9 cellular contexts compared by ENCODE assay signal in genomic region chr4:141307241-141307689, GRCh38.
DNase-seq lines count a peak whose midpoint lies in the region; ATAC-seq and TF ChIP-seq lines count a peak whose summit lies in the region.
"Had no signal": no experiment of that assay in that cellular context is flagged by ENCODE, and none has a peak within 500 bp of the region (broad histone marks: within the 10 kb centered on the region; RNA-seq: fewer than 3 reads in every experiment).

No MANE protein-coding gene starts in this region.

- H3K27me3 Mint-ChIP-seq in GM23338 (ENCODE audit: insufficient read depth, low read depth, poor library complexity), result peaks cover 2% of the 10 kb centered on the region
- peaks cover 10% of the 10 kb centered on the region for H3K27me3 Mint-ChIP-seq in activated naive CD4-positive, alpha-beta T cell treated with anti-CD3 and anti-CD28 coated beads, Interleukin-2, amount 10 ng/mL, durations not matched to agents 7 days and 5 days

- H3K27me3 ChIP-seq in GM23338 (ENCODE audit: insufficient read depth) (no peaks in the 10 kb centered on the region), SK-N-SH (ENCODE audit: insufficient read depth) (no peaks in the 10 kb centered on the region)

- H3K4me3 Mint-ChIP-seq in GM23338, result no peak overlapping the region
- no peak overlapping the region for H3K4me3 Mint-ChIP-seq in activated naive CD4-positive, alpha-beta T cell treated with anti-CD3 and anti-CD28 coated beads, Interleukin-2, amount 10 ng/mL, durations not matched to agents 7 days and 5 days

- H3K9me3 Mint-ChIP-seq in GM23338, result no peaks in the 10 kb centered on the region
- no peaks in the 10 kb centered on the region for H3K9me3 Mint-ChIP-seq in activated naive CD4-positive, alpha-beta T cell treated with anti-CD3 and anti-CD28 coated beads, Interleukin-2, amount 10 ng/mL, durations not matched to agents 7 days and 5 days

- no peaks in the 10 kb centered on the region for H3K79me2 ChIP-seq in GM23338 (replicated peaks; ENCODE audit: insufficient read depth)
- no peaks in the 10 kb centered on the region for H3K79me2 ChIP-seq in SK-N-SH (ENCODE audit: insufficient read depth)

- ATAC-seq in GM23338 (peak; percentile 98), Right ventricle myocardium superior (ENCODE audit: poor library complexity) (peak; percentile 95)

- no peak overlapping the region for H3K27ac ChIP-seq in GM23338 (ENCODE audit: low read depth)
- H3K27ac ChIP-seq in SK-N-SH (ENCODE audit: low read depth in 2 of 2, low read length in 1 of 2), result no peak overlapping the region
- H3K27ac ChIP-seq: neutrophil had no signal

- no peaks in the 10 kb centered on the region for H3K4me1 ChIP-seq in GM23338 (ENCODE audit: insufficient read depth)
- peaks cover 0 to 3% of the 10 kb centered on the region in 2 experiments; a peak in 1 of 4 replicates for H3K4me1 ChIP-seq in SK-N-SH (ENCODE audit: control insufficient read depth in 1 of 2, insufficient read depth in 2 of 2, low read depth in 1 of 2, low read length in 1 of 2)

- H3K36me3 Mint-ChIP-seq in GM23338 (ENCODE audit: low read depth), result no peaks in the 10 kb centered on the region
- no peaks in the 10 kb centered on the region for H3K36me3 Mint-ChIP-seq in activated naive CD4-positive, alpha-beta T cell treated with anti-CD3 and anti-CD28 coated beads, Interleukin-2, amount 10 ng/mL, durations not matched to agents 7 days and 5 days

- DNase-seq in GM04504 (ENCODE audit: low read depth) (peak; percentile 44), GM23338 (ENCODE audit: low spot score) (peak; percentile 61), Kasumi-1 (lab: John Stamatoyannopoulos, UW) (peak; percentile 77 to 93), SK-N-SH (peak; percentile 63), Right ventricle myocardium superior (peak; percentile 49), renal cortical epithelial cell (ENCODE audit: low read depth) (peak; percentile 97), GF-D8 (lab: John Stamatoyannopoulos, UW) (no peak)
- DNase-seq in activated naive CD4-positive, alpha-beta T cell treated with anti-CD3 and anti-CD28 coated beads, Interleukin-2, amount 10 ng/mL, durations not matched to agents 7 days and 5 days, result peak; percentile 74

- H3K4me3 ChIP-seq in GM23338 (no peak overlapping the region), SK-N-SH (ENCODE audit: low read depth in 2 of 2, low read length in 1 of 2) (no peak overlapping the region)

- H3K9ac ChIP-seq in SK-N-SH, result no peak overlapping the region

- H3K9me3 ChIP-seq in SK-N-SH, result no peaks in the 10 kb centered on the region
- H3K9me3 ChIP-seq: neutrophil had no signal

- H4K20me1 ChIP-seq in GM23338 (replicated peaks; ENCODE audit: insufficient read depth), result no peaks in the 10 kb centered on the region
- H4K20me1 ChIP-seq in SK-N-SH (ENCODE audit: insufficient read depth), result no peaks in the 10 kb centered on the region

- 60% methylated on average over 5 of the region's 5 CpGs for WGBS in SK-N-SH (ENCODE audit: low lambda C conversion rate)

- H3K4me2 ChIP-seq in GM23338, result no peak overlapping the region
- no peak overlapping the region for H3K4me2 ChIP-seq in SK-N-SH

- POLR2A ChIA-PET in SK-N-SH (lab: Yijun Ruan, JAX), result no interaction called here

- CTCF ChIA-PET in SK-N-SH (lab: Yijun Ruan, JAX), result interaction anchor here (0.6 to 2.3 kb wide), 35 partner anchors 8 to 1540 kb away, joined by 3 to 18 read pairs (median 3); no protein-coding TSS in a partner anchor
- CTCF ChIA-PET in activated naive CD4-positive, alpha-beta T cell treated with anti-CD3 and anti-CD28 coated beads, Interleukin-2, amount 10 ng/mL, durations not matched to agents 7 days and 5 days (lab: Charles Lee), result interaction anchor here (0.6 to 1.9 kb wide), 4 partner anchors 24 to 1902 kb away, joined by 3 to 5 read pairs (median 4); no protein-coding TSS in a partner anchor

- H3F3A ChIP-seq in GM23338 (replicated peaks; ENCODE audit: low read depth) (no peaks in the 10 kb centered on the region), SK-N-SH (replicated peaks; ENCODE audit: insufficient read depth) (no peaks in the 10 kb centered on the region)

- no peaks in the 10 kb centered on the region for H3K9me2 ChIP-seq in GM23338 (ENCODE audit: insufficient read depth)
- H3K9me2 ChIP-seq in SK-N-SH, result no peaks in the 10 kb centered on the region

- no peak for TF ChIP-seq EP300 in SK-N-SH (IDR thresholded peaks at IDR 0.05; ENCODE audit: borderline replicate concordance in 1 of 2, low read depth in 1 of 2, low read length in 1 of 2)

- TF ChIP-seq RAD21 in SK-N-SH (IDR thresholded peaks at IDR 0.05; ENCODE audit: low read length), result peak; percentile 87

- no peaks in the 10 kb centered on the region for H3K4me1 Mint-ChIP-seq in GM23338
- H3K4me1 Mint-ChIP-seq in activated naive CD4-positive, alpha-beta T cell treated with anti-CD3 and anti-CD28 coated beads, Interleukin-2, amount 10 ng/mL, durations not matched to agents 7 days and 5 days, result peaks cover 2% of the 10 kb centered on the region

- H3K27ac Mint-ChIP-seq in GM23338, result no peak overlapping the region
- H3K27ac Mint-ChIP-seq in activated naive CD4-positive, alpha-beta T cell treated with anti-CD3 and anti-CD28 coated beads, Interleukin-2, amount 10 ng/mL, durations not matched to agents 7 days and 5 days, result no peak overlapping the region

- TF ChIP-seq CTCF in GM23338 (conservative IDR thresholded peaks at IDR 0.05; ENCODE audit: low read depth in 2 of 2) (peak; percentile 55 to 89), SK-N-SH (IDR thresholded peaks at IDR 0.05) (peak; percentile 73)

- intact Hi-C loops in Right ventricle myocardium superior (cut with DNase I), result loop anchor here (10.0 kb wide), 1 partner anchor 152 kb away; no protein-coding TSS in a partner anchor

- H3K36me3 ChIP-seq in GM23338 (ENCODE audit: insufficient read depth) (no peaks in the 10 kb centered on the region), SK-N-SH (replicated peaks in 1 of 2; ENCODE audit: control insufficient read depth in 1 of 2, insufficient read depth in 2 of 2, low read length in 1 of 2) (no peaks in the 10 kb centered on the region)
- H3K36me3 ChIP-seq: neutrophil had no signal

- H2AFZ ChIP-seq in GM23338 (no peak overlapping the region), SK-N-SH (ENCODE audit: low read depth) (0 out of 2 replicates have a peak overlapping the region, but pooled peaks have one; percentile 15)

TF ChIP-seq in SK-N-SH, 30 proteins besides CTCF, POLR2A, EP300 and RAD21:
- no peak for TF ChIP-seq GABPA (IDR thresholded peaks at IDR 0.05; ENCODE audit: low read depth)
- peak; percentile 37; the same call in 1 of the 2 replicates for TF ChIP-seq PBX3 (IDR thresholded peaks at IDR 0.05)
- peak; percentile 71 for TF ChIP-seq SMC3 (IDR thresholded peaks at IDR 0.05; ENCODE audit: low read depth, low read length)
